In genomic region chr14:88296343-88296742, GRCh38 we compare ENCODE assay signal across 11 cellular contexts. TPM values are rescaled to one million over a fixed set of nuclear protein-coding genes. Genes with fewer than 3 reads are reported as not detected.
"Had no signal": no experiment of that assay in that cellular context is flagged by ENCODE, and none has a peak within 500 bp of the region (broad histone marks: within the 10 kb centered on the region; RNA-seq: fewer than 3 reads in every experiment).

No MANE protein-coding gene starts in this region.

- DNase-seq: GM23248, GOT3, H7, HFFc6, KG1 had no signal

- FAIRE-seq: HepG2 had no signal

- H2AFZ ChIP-seq: GM23248 had no signal

- H3K9ac ChIP-seq: GM23248 had no signal

- H3K4me1 ChIP-seq: HAP-1 had no signal

- H3K9me3 ChIP-seq: HAP-1 had no signal

- H3K27ac Mint-ChIP-seq: HFFc6, IgD-negative memory B cell had no signal

- H3K27ac ChIP-seq: GM23248, HL-60 had no signal

- H3K36me3 ChIP-seq: HAP-1 had no signal

- H3K4me3 ChIP-seq: GM23248, HAP-1 had no signal

- H3K4me3 Mint-ChIP-seq: HFFc6, IgD-negative memory B cell had no signal

- H3K36me3 Mint-ChIP-seq: IgD-negative memory B cell had no signal

- ATAC-seq: HCT116, HepG2 had no signal

RNA-seq across cellular contexts. Expression of gene KCNK10, which starts 26.7 kb away (rescaled TPM):
- total RNA-seq: GM23248, HepG2, HFFc6, HT1080 had no signal
- polyA plus RNA-seq: GM23248, HepG2, IgD-negative memory B cell had no signal
